ENCODE assay signal across 21 cellular contexts in genomic region chr11:124499711-124500110, GRCh38. TPM values are rescaled to one million over a fixed set of nuclear protein-coding genes. Genes with fewer than 3 reads are reported as not detected.
DNase-seq lines count a peak whose midpoint lies in the region.
"Had no signal": no experiment of that assay in that cellular context is flagged by ENCODE, and none has a peak within 500 bp of the region (broad histone marks: within the 10 kb centered on the region; RNA-seq: fewer than 3 reads in every experiment).

No MANE protein-coding gene starts in this region.

- intact Hi-C loops in posterior cingulate gyrus (cut with DNase I): no loop called here

- DNase-seq in caudate nucleus (lab: John Stamatoyannopoulos, UW): peak in 45 of 61 donors; percentile 9 to 94 (median 55)
- peak; percentile 32 for DNase-seq in islet precursor cell
- DNase-seq in posterior cingulate gyrus: peak in 8 of 10 donors; percentile 38 to 92 (median 58)
- DNase-seq in C1 segment of cervical spinal cord (lab: John Stamatoyannopoulos, UW): no peak
- DNase-seq in mucosa of gallbladder (ENCODE audit: low spot score): no peak
- no peak for DNase-seq in NCI-H345 (lab: John Stamatoyannopoulos, UW)
- DNase-seq: CD4-positive, CD25-positive, alpha-beta regulatory T cell; CD8-positive, alpha-beta memory T cell; COR-L47; DMS 273 treated with DMSO at 0.1 percent for 48 hours; DMS53; DND-41; EL; H9 had no signal

- peak overlapping the region; percentile 63 for H3K27ac ChIP-seq in caudate nucleus (ENCODE audit: low read depth, low read length)
- H3K27ac ChIP-seq: BLaER1 treated with 17β-estradiol and CSF1 and Interleukin-3, amounts not matched to agents 10 nM and 100 nM had no signal

RNA-seq across cellular contexts. Expression of gene OR8B12, which starts 43.7 kb away (rescaled TPM):
- total RNA-seq in mucosa of gallbladder: not detected
- total RNA-seq: A172; B cell; CD4-positive, CD25-positive, alpha-beta regulatory T cell; CD8-positive, alpha-beta memory T cell; G401; GM12878; H1; H9; HT-29 had no signal

RNA-seq across cellular contexts. Expression of gene OR8B8, which starts 54.2 kb away (rescaled TPM):
- not detected for total RNA-seq in mucosa of gallbladder
- total RNA-seq: A172; B cell; CD4-positive, CD25-positive, alpha-beta regulatory T cell; CD8-positive, alpha-beta memory T cell; G401; GM12878; H1; H9; HT-29 had no signal

Comparison
In these comparisons a context has a peak if more than half of its experiments do, and no peak if none do; other contexts are left out.
1. DNase-seq: peak in caudate nucleus (45 of 61), islet precursor cell (single experiment) and posterior cingulate gyrus (8 of 10); none in C1 segment of cervical spinal cord (0 of 14), mucosa of gallbladder (single experiment) and NCI-H345 (single experiment).